Comparison of ENCODE assay signal across 11 cellular contexts in genomic region chr4:78650106-78651021, GRCh38.
DNase-seq lines count a peak whose midpoint lies in the region; ATAC-seq and TF ChIP-seq lines count a peak whose summit lies in the region.
"Had no signal": no experiment of that assay in that cellular context is flagged by ENCODE, and none has a peak within 500 bp of the region (broad histone marks: within the 10 kb centered on the region; RNA-seq: fewer than 3 reads in every experiment).

No MANE protein-coding gene starts in this region.

- CTCF ChIA-PET in RWPE1 (lab: Yijun Ruan, JAX): interaction anchor here (0.6 kb wide), 1 partner anchor 1571 kb away, joined by 3 read pairs; no protein-coding TSS in a partner anchor
- CTCF ChIA-PET in HEK293T (lab: Yijun Ruan, JAX): interaction anchor here (0.6 to 1.4 kb wide), 2 partner anchors 16 to 92 kb away, joined by 3 to 5 read pairs; no protein-coding TSS in a partner anchor

- ATAC-seq in esophagus mucosa (peak; percentile 72), GM18502 (IDR thresholded peaks at IDR 0.05; ENCODE audit: poor library complexity, unreplicated experiment) (no peak)

- H2BK120ac ChIP-seq in trophoblast cell (ENCODE audit: insufficient read depth, low read length, poor library complexity): no peak overlapping the region

- DNase-seq in HCEC 1CT (peak; percentile 82), RWPE1 (ENCODE audit: low spot score) (peak; percentile 81), trophoblast cell (peak; percentile 73 to 96), HEK293T (ENCODE audit: extremely low spot score) (no peak), colonic mucosa (no peak), iPS-NIHi7 (ENCODE audit: extremely low spot score) (no peak)
- DNase-seq: activated gamma-delta T cell, NCI-H774, WERI-Rb-1 had no signal

- WGBS in trophoblast cell (ENCODE audit: extremely low coverage, insufficient coverage, insufficient read length): no CpG with 5 or more reads among the region's 3 CpGs

- H2BK12ac ChIP-seq in trophoblast cell (ENCODE audit: low read length): no peak overlapping the region

- no peak overlapping the region for H3K4ac ChIP-seq in trophoblast cell (ENCODE audit: low read depth, low read length)

- no peak overlapping the region for H2AFZ ChIP-seq in trophoblast cell (ENCODE audit: insufficient read depth, low read length, poor library complexity)

- peak overlapping the region; percentile 33 for H3K4me2 ChIP-seq in trophoblast cell (ENCODE audit: low read length)

- H3K27me3 ChIP-seq in trophoblast cell (ENCODE audit: insufficient read depth, low read length): no peaks in the 10 kb centered on the region
- no peaks in the 10 kb centered on the region for H3K27me3 ChIP-seq in colonic mucosa

- H3K18ac ChIP-seq in trophoblast cell (ENCODE audit: low read length): no peak overlapping the region

- no peak overlapping the region for H3K23ac ChIP-seq in trophoblast cell (ENCODE audit: low read length)

- H3K36me3 ChIP-seq in trophoblast cell (ENCODE audit: control insufficient read depth in 1 of 2, insufficient read depth in 2 of 2, low read length in 2 of 2) (no peaks in the 10 kb centered on the region), colonic mucosa (no peaks in the 10 kb centered on the region)
- H3K36me3 ChIP-seq: WERI-Rb-1 had no signal

- no peak overlapping the region for H4K91ac ChIP-seq in trophoblast cell (ENCODE audit: low read depth, low read length)

- no peak overlapping the region for H2BK5ac ChIP-seq in trophoblast cell (ENCODE audit: low read depth, low read length, poor library complexity)

- H3K79me1 ChIP-seq in trophoblast cell (ENCODE audit: low read length): peaks cover 5% of the 10 kb centered on the region

- H2AK5ac ChIP-seq in trophoblast cell (ENCODE audit: low read length): no peak overlapping the region

- intact Hi-C loops in colonic mucosa (cut with DNase I): no loop called here

- H4K8ac ChIP-seq in trophoblast cell (ENCODE audit: low read depth, low read length): no peak overlapping the region

- peaks cover 8 to 13% of the 10 kb centered on the region in 2 experiments for H3K4me1 ChIP-seq in trophoblast cell (ENCODE audit: control insufficient read depth in 1 of 2, insufficient read depth in 2 of 2, low read length in 2 of 2)
- peaks cover 4% of the 10 kb centered on the region for H3K4me1 ChIP-seq in colonic mucosa

- TF ChIP-seq CTCF in RWPE1 (conservative IDR thresholded peaks at IDR 0.05; ENCODE audit: low read depth) (no peak), colonic mucosa (IDR thresholded peaks at IDR 0.05) (no peak)

- H3K4me3 ChIP-seq in trophoblast cell (ENCODE audit: low read depth, low read length) (no peak overlapping the region), colonic mucosa (no peak overlapping the region)

- no peaks in the 10 kb centered on the region for H3K79me2 ChIP-seq in trophoblast cell (ENCODE audit: control insufficient read depth, insufficient read depth, low read length, poor library complexity)

- POLR2A ChIA-PET in RWPE1 (lab: Yijun Ruan, JAX; ENCODE audit: low non-redundant PET): no interaction called here
- POLR2A ChIA-PET in HEK293T (lab: Yijun Ruan, JAX): no interaction called here

- no peaks in the 10 kb centered on the region for H3K9me3 ChIP-seq in trophoblast cell (ENCODE audit: insufficient read depth, low read depth, low read length)
- no peaks in the 10 kb centered on the region for H3K9me3 ChIP-seq in colonic mucosa

- no peak overlapping the region for H3K14ac ChIP-seq in trophoblast cell (ENCODE audit: low read length)

- no peak overlapping the region for H4K12ac ChIP-seq in trophoblast cell (ENCODE audit: low read depth, low read length)

- no peak overlapping the region for H3K9ac ChIP-seq in trophoblast cell (ENCODE audit: low read length)
- H3K9ac ChIP-seq in colonic mucosa (ENCODE audit: low read depth in 2 of 2, low read length in 2 of 2): no peak overlapping the region

- H3K27ac ChIP-seq in RWPE1 (no peak overlapping the region), trophoblast cell (ENCODE audit: low read depth, low read length) (peak overlapping the region; percentile 12), colonic mucosa (no peak overlapping the region)
- H3K27ac ChIP-seq: WERI-Rb-1 had no signal

TF ChIP-seq in HEK293T, 16 proteins besides CTCF, POLR2A, EP300 and RAD21:
- TF ChIP-seq TARDBP (IDR thresholded peaks at IDR 0.05): no peak
- TF ChIP-seq FOXK2 (IDR thresholded peaks at IDR 0.05): no peak
- no peak for TF ChIP-seq SUZ12 (IDR thresholded peaks at IDR 0.05)
- TF ChIP-seq HDGF (IDR thresholded peaks at IDR 0.05; ENCODE audit: borderline replicate concordance): no peak

Comparison
In these comparisons a context has a peak if more than half of its experiments do, and no peak if none do; other contexts are left out.
1. DNase-seq: peak in HCEC 1CT (single experiment), RWPE1 (single experiment) and trophoblast cell (2 of 2); none in HEK293T (single experiment), colonic mucosa (single experiment) and iPS-NIHi7 (single experiment).